Comparison of ENCODE assay signal across 8 cellular contexts in genomic region chr20:20003088-20003954, GRCh38. TPM values are rescaled to one million over a fixed set of nuclear protein-coding genes. Genes with fewer than 3 reads are reported as not detected.
DNase-seq lines count a peak whose midpoint lies in the region; ATAC-seq and TF ChIP-seq lines count a peak whose summit lies in the region.

No MANE protein-coding gene starts in this region.

- intact Hi-C loops in body of pancreas (cut with DNase I) (loop anchor here (10.0 kb wide), 1 partner anchor 309 kb away; no protein-coding TSS in a partner anchor), thyroid gland (cut with DNase I) (no loop called here), Caco-2 (cut with micrococcal nuclease; ENCODE audit: unreplicated experiment) (no loop called here)

- peaks cover 0 to 7% of the 10 kb centered on the region in 2 donors for H3K36me3 ChIP-seq in body of pancreas (replicated peaks in 1 of 2; ENCODE audit: insufficient read depth in 1 of 2, low read depth in 2 of 2)
- H3K36me3 ChIP-seq in thyroid gland = peaks cover 12 to 19% of the 10 kb centered on the region in 2 donors
- peaks cover 4% of the 10 kb centered on the region; the same call in 1 of the 2 replicates for H3K36me3 ChIP-seq in Caco-2 (ENCODE audit: control insufficient read depth, insufficient read depth, low read length)

- no peaks in the 10 kb centered on the region for H3K9me3 Mint-ChIP-seq in Caco-2 (ENCODE audit: unreplicated experiment)

- no peaks in the 10 kb centered on the region for H3K9me3 ChIP-seq in body of pancreas
- no peaks in the 10 kb centered on the region for H3K9me3 ChIP-seq in thyroid gland
- no peaks in the 10 kb centered on the region for H3K9me3 ChIP-seq in Caco-2

- WGBS in body of pancreas, 2 donors = 41 to 51% methylated on average over 23 of the region's 23 CpGs
- 35 to 41% methylated on average over 23 of the region's 23 CpGs for WGBS in thyroid gland, 2 donors

- H3K27ac ChIP-seq in body of pancreas = peak overlapping the region; percentile 30 to 69 (median 63)
- H3K27ac ChIP-seq in thyroid gland = peak overlapping the region; percentile 55 to 91 (median 77)

- CTCF ChIA-PET in Caco-2 (lab: Charles Lee) = no interaction called here

- H3K4me1 ChIP-seq in body of pancreas (peaks cover 64% of the 10 kb centered on the region), thyroid gland (peaks cover 23 to 38% of the 10 kb centered on the region in 2 donors), Caco-2 (no peaks in the 10 kb centered on the region)

- ATAC-seq in HG03342 (IDR thresholded peaks at IDR 0.05; ENCODE audit: unreplicated experiment) (peak; percentile 56), body of pancreas (peak; percentile 76), GM18502 (IDR thresholded peaks at IDR 0.05; ENCODE audit: poor library complexity, unreplicated experiment) (no peak)

- no peaks in the 10 kb centered on the region for H3K27me3 ChIP-seq in body of pancreas
- H3K27me3 ChIP-seq in thyroid gland = no peaks in the 10 kb centered on the region
- H3K27me3 ChIP-seq in Caco-2 (replicated peaks; ENCODE audit: control insufficient read depth, insufficient read depth, low read length) = no peaks in the 10 kb centered on the region

- TF ChIP-seq POLR2A in body of pancreas (IDR thresholded peaks at IDR 0.05) (peak in 2 of 3 donors; percentile 27 to 36), thyroid gland (IDR thresholded peaks at IDR 0.05) (peak in 1 of 2 donors; percentile 45)

- peaks cover 58% of the 10 kb centered on the region for H3K36me3 Mint-ChIP-seq in Caco-2 (ENCODE audit: insufficient read depth, unreplicated experiment)

- TF ChIP-seq CTCF in body of pancreas (IDR thresholded peaks at IDR 0.05) = no peak
- TF ChIP-seq CTCF in thyroid gland (IDR thresholded peaks at IDR 0.05) = no peak
- TF ChIP-seq CTCF in Caco-2 (IDR thresholded peaks at IDR 0.05; ENCODE audit: insufficient read depth in 1 of 2, low read depth in 1 of 2, low read length in 1 of 2, severe bottlenecking in 1 of 2, unreplicated experiment in 1 of 2) = no peak

- peak; percentile 74 to 81 for DNase-seq in AML-193 (lab: John Stamatoyannopoulos, UW)
- peak; percentile 67 to 79 (median 72) for DNase-seq in body of pancreas
- peak; percentile 83 for DNase-seq in medulla oblongata (ENCODE audit: extremely low spot score)
- peak; percentile 86 to 89 for DNase-seq in thyroid gland
- no peak for DNase-seq in A172 (ENCODE audit: low spot score)
- no peak for DNase-seq in Caco-2

- POLR2A ChIA-PET in Caco-2 (lab: Charles Lee) = interaction anchor here (0.6 kb wide), 1 partner anchor 1011 kb away, joined by 3 read pairs; no protein-coding TSS in a partner anchor

- no peak overlapping the region for H3K4me3 Mint-ChIP-seq in Caco-2 (ENCODE audit: unreplicated experiment)

- no TSS peak for BruUV-seq in Caco-2 (replicated peaks; lab: Mats Ljungman, UMichigan)

- no peaks in the 10 kb centered on the region for H3K27me3 Mint-ChIP-seq in Caco-2 (ENCODE audit: insufficient read depth, unreplicated experiment)

- no peak overlapping the region for H3K27ac Mint-ChIP-seq in Caco-2 (ENCODE audit: unreplicated experiment)

- H3K4me3 ChIP-seq in body of pancreas (no peak overlapping the region), thyroid gland (replicated peaks in 1 of 3) (no peak overlapping the region), Caco-2 (ENCODE audit: low read depth, low read length) (no peak overlapping the region)

- peaks cover 7% of the 10 kb centered on the region for H3K4me1 Mint-ChIP-seq in Caco-2 (ENCODE audit: low read depth, unreplicated experiment)

RNA-seq across cellular contexts. Expression of gene NAA20, which starts 13.8 kb away (rescaled TPM):
- 10 to 100 TPM; 19.2 to 23.4 TPM for total RNA-seq in body of pancreas
- total RNA-seq in thyroid gland = 10 to 100 TPM; 53.3 to 65.7 (median 64.0) TPM
- total RNA-seq in A172 (2014; rRNA removed; shearing (Covaris generic)) = 92.8 and 106 TPM in 2 replicates
- 77.5 and 81.5 TPM in 2 replicates for total RNA-seq in Caco-2 (2022)

RNA-seq across cellular contexts. Expression of gene CRNKL1, which starts 48.9 kb away (rescaled TPM):
- total RNA-seq in body of pancreas = 10 to 100 TPM; 12.5 to 28.3 TPM
- 10 to 100 TPM; 23.6 to 35.2 (median 27.2) TPM for total RNA-seq in thyroid gland
- total RNA-seq in A172 (2014; rRNA removed; shearing (Covaris generic)) = 48.2 and 50.8 TPM in 2 replicates
- 27.0 and 30.6 TPM in 2 replicates for total RNA-seq in Caco-2 (2022)

RNA-seq across cellular contexts. Expression of gene CFAP61, which starts 49.0 kb away (rescaled TPM):
- under 1 TPM in 1 of 2 donors, not detected in 1; 0.52 TPM for total RNA-seq in body of pancreas
- 1 to 10 TPM in 2 of 4 donors, under 1 TPM in 2; 0.34 to 1.6 (median 1.1) TPM for total RNA-seq in thyroid gland
- 0.16 and 0.22 TPM in 2 replicates for total RNA-seq in A172 (2014; rRNA removed; shearing (Covaris generic))
- not detected in 2 replicates for total RNA-seq in Caco-2 (2022)

Comparison
In these comparisons a context has a peak if more than half of its experiments do, and no peak if none do; other contexts are left out.
1. DNase-seq: peak in AML-193 (2 of 2), body of pancreas (4 of 4), medulla oblongata (single experiment) and thyroid gland (2 of 2); none in A172 (single experiment) and Caco-2 (0 of 2).